In the genomic region with DNA sequence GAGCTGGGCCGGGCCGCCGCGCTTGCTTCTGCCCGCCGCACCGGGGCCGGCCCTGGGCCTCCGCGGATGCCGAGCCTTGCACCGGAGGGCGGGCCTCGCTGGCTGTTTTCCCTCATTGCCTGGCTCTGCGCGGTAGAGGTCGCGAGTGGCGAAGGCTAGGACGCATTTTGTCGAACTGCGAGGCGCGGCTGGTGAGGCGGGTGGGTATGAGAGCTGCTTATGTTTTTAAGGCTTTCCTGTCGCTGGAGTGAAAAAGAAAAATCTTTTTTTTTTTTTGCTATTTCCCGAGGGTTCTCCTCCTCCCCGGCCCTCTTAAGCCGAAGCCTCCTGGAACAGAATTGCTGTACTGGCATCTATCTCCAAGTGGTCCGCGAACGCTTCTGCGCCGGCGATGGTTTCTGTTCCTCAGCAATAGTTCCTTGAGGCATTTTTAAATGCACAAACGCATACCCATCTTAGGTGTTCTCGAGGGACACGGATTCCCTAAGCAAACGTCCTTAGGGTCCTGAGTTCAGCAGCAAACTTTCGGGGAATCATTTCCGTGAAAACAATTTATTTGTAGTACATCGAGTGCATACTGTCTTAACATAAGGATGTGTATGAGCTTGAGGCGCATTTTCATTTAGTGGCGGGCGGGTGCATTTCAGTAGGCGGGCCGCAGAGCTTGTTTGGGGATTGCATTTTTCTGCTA, we compare ENCODE assay signal across 8 cellular contexts. TPM values are rescaled to one million over a fixed set of nuclear protein-coding genes. Genes with fewer than 3 reads are reported as not detected.
A peak's percentile ranks its signal among the peaks of the same experiment; 100 is the strongest.
DNase-seq lines count a peak whose midpoint lies in the region; ATAC-seq and TF ChIP-seq lines count a peak whose summit lies in the region.

No MANE protein-coding gene starts in this region.

- H3K4me1 ChIP-seq in ES-I3 (ENCODE audit: insufficient read depth, low read length) (peaks cover 18% of the 10 kb centered on the region), adipocyte (ENCODE audit: control insufficient read depth, insufficient read depth, low read length) (peaks cover 17% of the 10 kb centered on the region), heart left ventricle (peaks cover 0 to 53% (median 27%) of the 10 kb centered on the region in 12 donors), upper lobe of right lung (peaks cover 42% of the 10 kb centered on the region)

- intact Hi-C loops in heart left ventricle (cut with DNase I), result loop anchor here (1.0 to 10.0 kb wide), 16 partner anchors 83 to 305 kb away; a partner anchor contains a TSS
- intact Hi-C loops in posterior cingulate gyrus (cut with DNase I), result loop anchor here (1.0 to 10.0 kb wide), 4 partner anchors 233 to 715 kb away; a partner anchor contains a TSS
- intact Hi-C loops in upper lobe of right lung (cut with DNase I), result no loop called here

- peak; percentile 77 for DNase-seq in KG1 (lab: John Stamatoyannopoulos, UW)
- DNase-seq in SK-N-DZ (ENCODE audit: low spot score), result peak; percentile 67
- peak; percentile 83 for DNase-seq in adipocyte (ENCODE audit: low read depth)
- peak; percentile 67 to 86 (median 72) for DNase-seq in heart left ventricle
- peak; percentile 56 to 93 (median 68) for DNase-seq in posterior cingulate gyrus
- DNase-seq in upper lobe of right lung, result no peak

- H3K27me3 ChIP-seq in adipocyte (replicated peaks; ENCODE audit: control insufficient read depth, insufficient read depth, low read length) (no peaks in the 10 kb centered on the region), heart left ventricle (no peaks in the 10 kb centered on the region), upper lobe of right lung (no peaks in the 10 kb centered on the region)

- ATAC-seq in GM21825 (IDR thresholded peaks at IDR 0.05; ENCODE audit: unreplicated experiment) (peak; percentile 46), heart left ventricle (peak; percentile 61 to 79 (median 74)), upper lobe of right lung (peak; percentile 4)

- H3K9ac ChIP-seq in ES-I3 (ENCODE audit: low read depth, low read length), result peak overlapping the region; percentile 65
- peak overlapping the region; percentile 88 for H3K9ac ChIP-seq in adipocyte (ENCODE audit: low read length)

- peak overlapping the region; percentile 85 for H3K4me3 ChIP-seq in adipocyte (ENCODE audit: low read length)
- peak overlapping the region; percentile 58 to 92 (median 74) for H3K4me3 ChIP-seq in heart left ventricle
- H3K4me3 ChIP-seq in upper lobe of right lung, result peak overlapping the region; percentile 82

- TF ChIP-seq POLR2A in heart left ventricle (IDR thresholded peaks at IDR 0.05), result no peak

- peak overlapping the region; percentile 90 to 97 (median 94) for H3K27ac ChIP-seq in heart left ventricle
- peak overlapping the region; percentile 94 for H3K27ac ChIP-seq in upper lobe of right lung

- H3K9me3 ChIP-seq in ES-I3 (ENCODE audit: control insufficient read depth, insufficient read depth, low read length) (peaks cover 3% of the 10 kb centered on the region), adipocyte (ENCODE audit: control insufficient read depth, low read length) (no peaks in the 10 kb centered on the region), heart left ventricle (peaks cover 0 to 5% (median 0%) of the 10 kb centered on the region in 12 donors), upper lobe of right lung (no peaks in the 10 kb centered on the region)

- 0 to 1% (median 0%) methylated on average over 46 to 47 of the region's 47 CpGs for WGBS in heart left ventricle, 4 donors

- H3K36me3 ChIP-seq in ES-I3 (ENCODE audit: insufficient read depth, low read length), result peaks cover 9% of the 10 kb centered on the region; the same call in 1 of the 2 replicates
- H3K36me3 ChIP-seq in adipocyte (ENCODE audit: control insufficient read depth, insufficient read depth, low read length, severe bottlenecking), result peaks cover 22% of the 10 kb centered on the region
- peaks cover 0 to 44% (median 21%) of the 10 kb centered on the region in 9 donors for H3K36me3 ChIP-seq in heart left ventricle
- peaks cover 35% of the 10 kb centered on the region for H3K36me3 ChIP-seq in upper lobe of right lung

- TF ChIP-seq CTCF in heart left ventricle (IDR thresholded peaks at IDR 0.05) (peak in 4 of 12 donors; percentile 5 to 17 (median 14)), upper lobe of right lung (IDR thresholded peaks at IDR 0.05) (no peak)

RNA-seq across cellular contexts. Expression of a gene that starts 0.6 kb away (rescaled TPM):
- 27.5 and 54.6 TPM in 2 replicates for polyA plus RNA-seq in SK-N-DZ (2014; cell fraction: cytosol; rRNA removed)
- 20.8 and 34.6 TPM in 2 replicates for polyA plus RNA-seq in SK-N-DZ (2014; cell fraction: nucleus; rRNA removed)
- total RNA-seq in heart left ventricle (10 to 100 TPM; 13.7 to 42.8 (median 22.8) TPM), upper lobe of right lung (72.3 TPM)
- 10 to 100 TPM in 1 of 2 donors, 1 to 10 TPM in 1; 9.5 to 25.8 TPM for polyA plus RNA-seq in heart left ventricle

Comparison
In these comparisons a context has a peak if more than half of its experiments do, and no peak if none do; other contexts are left out.
1. ATAC-seq: peak in every context shown above with its lines; median percentile 74 in heart left ventricle; 46 in GM21825; 4 in upper lobe of right lung.